In the genomic region with DNA sequence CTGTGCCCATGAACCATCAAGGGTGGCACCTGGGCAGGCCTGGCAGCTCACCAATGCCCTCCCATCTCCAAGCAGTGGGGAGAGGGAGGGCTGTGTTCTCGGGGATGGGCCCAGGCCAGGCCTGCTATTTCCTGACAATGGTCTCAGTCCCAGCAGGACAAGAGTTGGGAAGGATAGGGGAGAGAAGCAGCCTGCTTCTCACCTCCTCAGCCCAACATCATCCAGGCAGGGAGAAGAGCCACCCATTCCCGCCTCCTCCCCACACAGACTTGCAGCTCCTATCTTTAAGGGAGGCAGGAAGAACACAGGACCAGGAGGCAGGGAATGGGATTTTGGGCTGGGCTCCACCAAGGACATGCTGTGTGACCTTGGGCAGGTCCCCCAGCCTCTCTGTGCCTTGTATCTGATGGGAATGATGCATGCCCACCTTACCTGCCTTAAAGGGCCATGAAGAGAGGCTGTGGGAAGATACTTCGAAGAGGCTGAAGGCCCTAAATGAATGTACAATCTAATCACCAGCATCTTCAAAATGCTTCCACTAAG, we compare ENCODE assay signal across 1 cellular context.
A peak's percentile ranks its signal among the peaks of the same experiment; 100 is the strongest.
TF ChIP-seq lines count a peak whose summit lies in the region.

No MANE protein-coding gene starts in this region.

TF ChIP-seq in HepG2, 621 proteins besides CTCF, POLR2A, EP300 and RAD21:
- TF ChIP-seq ZNF615 (CRISPR knock-in tag; IDR thresholded peaks at IDR 0.05; ENCODE audit: borderline replicate concordance) (no peak), ZNF768 (CRISPR knock-in tag; IDR thresholded peaks at IDR 0.05) (peak; percentile 86)
